In genomic region chr7:135661311-135662122, GRCh38 we compare ENCODE assay signal across 8 cellular contexts. TPM values are rescaled to one million over a fixed set of nuclear protein-coding genes. Genes with fewer than 3 reads are reported as not detected.
A peak's percentile ranks its signal among the peaks of the same experiment; 100 is the strongest.
DNase-seq lines count a peak whose midpoint lies in the region; ATAC-seq and TF ChIP-seq lines count a peak whose summit lies in the region.

No MANE protein-coding gene starts in this region.

- H3K79me2 ChIP-seq in SK-N-SH (ENCODE audit: insufficient read depth) (peaks cover 42% of the 10 kb centered on the region), KMS-11 (ENCODE audit: insufficient read depth, low read depth) (peaks cover 27% of the 10 kb centered on the region; the same call in 1 of the 2 replicates)

- no peak for TF ChIP-seq RAD21 in SK-N-SH (IDR thresholded peaks at IDR 0.05; ENCODE audit: low read length)

- peak overlapping the region; percentile 99 for H3K9ac ChIP-seq in SK-N-SH
- peak overlapping the region; percentile 76; the same call in 1 of the 2 replicates for H3K9ac ChIP-seq in KMS-11
- H3K9ac ChIP-seq in subcutaneous abdominal adipose tissue (ENCODE audit: low read length in 5 of 5) = peak overlapping the region in 4 of 5 donors; percentile 54 to 99 (median 80)

- peak overlapping the region; percentile 92 to 97; a peak in 3 of 4 replicates for H3K27ac ChIP-seq in SK-N-SH (ENCODE audit: low read depth in 2 of 2, low read length in 1 of 2)
- no peak overlapping the region for H3K27ac ChIP-seq in KMS-11
- H3K27ac ChIP-seq in subcutaneous abdominal adipose tissue (ENCODE audit: low read depth, low read length) = peak overlapping the region; percentile 100

- POLR2A ChIA-PET in SK-N-SH (lab: Yijun Ruan, JAX) = interaction anchor here (0.7 to 1.4 kb wide), 6 partner anchors 12 to 387 kb away, joined by 3 to 5 read pairs (median 3); no protein-coding TSS in a partner anchor

- no peaks in the 10 kb centered on the region for H3K9me2 ChIP-seq in SK-N-SH

- H3K4me1 ChIP-seq in SK-N-SH (ENCODE audit: control insufficient read depth in 1 of 2, insufficient read depth in 2 of 2, low read depth in 1 of 2, low read length in 1 of 2) (peaks cover 10 to 11% of the 10 kb centered on the region in 2 experiments), KMS-11 (ENCODE audit: low read depth, poor library complexity, severe bottlenecking) (peaks cover 12% of the 10 kb centered on the region), subcutaneous abdominal adipose tissue (ENCODE audit: control insufficient read depth in 5 of 5, insufficient read depth in 5 of 5, low read length in 5 of 5) (peaks cover 0 to 39% (median 30%) of the 10 kb centered on the region in 5 donors)

- H3F3A ChIP-seq in SK-N-SH (replicated peaks; ENCODE audit: insufficient read depth) = peaks cover 34% of the 10 kb centered on the region

- H2AFZ ChIP-seq in SK-N-SH (ENCODE audit: low read depth) (peak overlapping the region; percentile 97), KMS-11 (ENCODE audit: low read depth) (peak overlapping the region; percentile 85)

- no peak for TF ChIP-seq EP300 in SK-N-SH (IDR thresholded peaks at IDR 0.05; ENCODE audit: borderline replicate concordance in 1 of 2, low read depth in 1 of 2, low read length in 1 of 2)

- H3K9me3 ChIP-seq in SK-N-SH = no peaks in the 10 kb centered on the region
- no peaks in the 10 kb centered on the region for H3K9me3 ChIP-seq in subcutaneous abdominal adipose tissue (ENCODE audit: control insufficient read depth in 5 of 5, low read length in 5 of 5)

- DNase-seq in SK-N-SH (no peak), iPS-NIHi11 (ENCODE audit: low spot score) (peak; percentile 25)
- peak; percentile 0 for DNase-seq in activated naive CD8-positive, alpha-beta T cell treated with anti-CD3 and anti-CD28 coated beads, Interleukin-2, amount 50 U/mL, for 16 hours (ENCODE audit: low read depth, low spot score)
- no peak for DNase-seq in activated CD4-positive, alpha-beta T cell treated with anti-CD3 and anti-CD28 coated beads for 48 hours
- no peak for DNase-seq in stimulated activated CD4-positive, alpha-beta T cell treated with anti-CD3 and anti-CD28 coated beads, Interleukin-4, amount 100 ng/mL, for 4 hours

- CTCF ChIA-PET in SK-N-SH (lab: Yijun Ruan, JAX) = interaction anchor here (0.6 to 12.8 kb wide), 15 partner anchors 8 to 388 kb away, joined by 3 to 154 read pairs (median 5); no protein-coding TSS in a partner anchor

- ATAC-seq in SK-N-SH treated with all-trans-retinoic acid at 6 μM for 48 hours = no peak; the same call in 2 of the 3 replicates

- H3K27me3 ChIP-seq in SK-N-SH (ENCODE audit: insufficient read depth) (no peaks in the 10 kb centered on the region), KMS-11 (ENCODE audit: insufficient read depth, low read depth) (no peaks in the 10 kb centered on the region), subcutaneous abdominal adipose tissue (ENCODE audit: control insufficient read depth in 5 of 5, insufficient read depth in 4 of 5, low read length in 5 of 5) (no peaks in the 10 kb centered on the region)

- 80% methylated on average over 14 of the region's 14 CpGs for WGBS in SK-N-SH (ENCODE audit: low lambda C conversion rate)

- H4K20me1 ChIP-seq in SK-N-SH (ENCODE audit: insufficient read depth) (peaks cover 13% of the 10 kb centered on the region; the same call in 1 of the 2 replicates), KMS-11 (ENCODE audit: insufficient read depth) (no peaks in the 10 kb centered on the region)

- H3K4me3 ChIP-seq in SK-N-SH (ENCODE audit: low read depth in 2 of 2, low read length in 1 of 2) = peak overlapping the region; percentile 73 to 96
- H3K4me3 ChIP-seq in KMS-11 (IDR thresholded peaks at IDR 0.05; ENCODE audit: insufficient read depth, low read depth, low read length) = no peak overlapping the region
- peak overlapping the region; percentile 82 to 96 (median 92) for H3K4me3 ChIP-seq in subcutaneous abdominal adipose tissue (ENCODE audit: low read depth in 1 of 5, low read length in 5 of 5)

- H3K36me3 ChIP-seq in SK-N-SH (replicated peaks in 1 of 2; ENCODE audit: control insufficient read depth in 1 of 2, insufficient read depth in 2 of 2, low read length in 1 of 2) (peaks cover 0 to 18% of the 10 kb centered on the region in 2 experiments), KMS-11 (ENCODE audit: insufficient read depth) (no peaks in the 10 kb centered on the region), subcutaneous abdominal adipose tissue (ENCODE audit: control insufficient read depth in 5 of 5, insufficient read depth in 5 of 5, low read length in 5 of 5) (no peaks in the 10 kb centered on the region)

- H3K4me2 ChIP-seq in SK-N-SH = peak overlapping the region; percentile 88
- peak overlapping the region; percentile 39 for H3K4me2 ChIP-seq in KMS-11

- TF ChIP-seq CTCF in SK-N-SH (IDR thresholded peaks at IDR 0.05) (no peak), KMS-11 (conservative IDR thresholded peaks at IDR 0.05; ENCODE audit: low read depth, low read length) (no peak)

TF ChIP-seq in SK-N-SH, 30 proteins besides CTCF, POLR2A, EP300 and RAD21 (continues in another document):
- no peak for TF ChIP-seq EZH2phosphoT487 (IDR thresholded peaks at IDR 0.05; ENCODE audit: borderline replicate concordance, low read depth)
- TF ChIP-seq GATA2 (CRISPR knock-in tag; IDR thresholded peaks at IDR 0.05) = no peak
- no peak for TF ChIP-seq MEF2A (IDR thresholded peaks at IDR 0.05; ENCODE audit: borderline replicate concordance, low read depth)
- no peak for TF ChIP-seq ZBTB33 (IDR thresholded peaks at IDR 0.05; ENCODE audit: borderline replicate concordance, low read depth)
- no peak for TF ChIP-seq SIN3A (IDR thresholded peaks at IDR 0.05; ENCODE audit: borderline replicate concordance, low read depth, low read length)
- TF ChIP-seq PBX3 (IDR thresholded peaks at IDR 0.05) = no peak
- no peak for TF ChIP-seq CHD2 (IDR thresholded peaks at IDR 0.05; ENCODE audit: low read length, partially characterized antibody)
- TF ChIP-seq POLR2AphosphoS5 (IDR thresholded peaks at IDR 0.05; ENCODE audit: low read depth, low read length) = no peak

TF ChIP-seq in SK-N-SH treated with all-trans-retinoic acid at 6 μM for 48 hours, 23 proteins besides CTCF, POLR2A, EP300 and RAD21:
- no peak for TF ChIP-seq CSDC2 (CRISPR knock-in tag; IDR thresholded peaks at IDR 0.05)

RNA-seq across cellular contexts. Expression of gene STMP1, which starts 0.8 kb away (rescaled TPM):
- polyA plus RNA-seq in SK-N-SH (2012; rRNA removed) = 26.0 and 30.0 TPM in 2 replicates
- polyA plus RNA-seq in SK-N-SH (2012; cell fraction: cytosol; rRNA removed) = 36.1 and 52.6 TPM in 2 replicates
- polyA plus RNA-seq in SK-N-SH (2012; cell fraction: nucleus; rRNA removed) = 16.6 and 24.6 TPM in 2 replicates

Comparison
In these comparisons a context has a peak if more than half of its experiments do, and no peak if none do; other contexts are left out.
1. DNase-seq: peak in activated naive CD8-positive, alpha-beta T cell treated with anti-CD3 and anti-CD28 coated beads, Interleukin-2, amount 50 U/mL, for 16 hours (single experiment) and iPS-NIHi11 (single experiment); none in SK-N-SH (single experiment), activated CD4-positive, alpha-beta T cell treated with anti-CD3 and anti-CD28 coated beads for 48 hours (single experiment) and stimulated activated CD4-positive, alpha-beta T cell treated with anti-CD3 and anti-CD28 coated beads, Interleukin-4, amount 100 ng/mL, for 4 hours (0 of 2).
2. Peak in every context shown above with its lines, with median percentiles within 50 percentile points of each other: H3K9ac ChIP-seq.